ENCODE assay signal across 29 cellular contexts in genomic region chr9:72538926-72539702, GRCh38. TPM values are rescaled to one million over a fixed set of nuclear protein-coding genes. Genes with fewer than 3 reads are reported as not detected.
DNase-seq lines count a peak whose midpoint lies in the region; ATAC-seq, FAIRE-seq and TF ChIP-seq lines count a peak whose summit lies in the region.
"Had no signal": no experiment of that assay in that cellular context is flagged by ENCODE, and none has a peak within 500 bp of the region (broad histone marks: within the 10 kb centered on the region; RNA-seq: fewer than 3 reads in every experiment).

No MANE protein-coding gene starts in this region.

- no peak for TF ChIP-seq EP300 in A549 (IDR thresholded peaks at IDR 0.05)

- H3K9me3 ChIP-seq in A549 (peaks cover 11% of the 10 kb centered on the region), keratinocyte (ENCODE audit: control insufficient read depth, low read depth, low read length) (no peaks in the 10 kb centered on the region)

- H3K36me3 ChIP-seq in GM23338 (ENCODE audit: insufficient read depth) (no peaks in the 10 kb centered on the region), keratinocyte (ENCODE audit: control insufficient read depth in 2 of 2, extremely low read depth in 1 of 2, insufficient read depth in 2 of 2, low read length in 2 of 2) (no peaks in the 10 kb centered on the region)
- H3K36me3 ChIP-seq: upper lobe of left lung, WERI-Rb-1 had no signal

- H3K79me2 ChIP-seq in GM23338 (replicated peaks; ENCODE audit: insufficient read depth), result no peaks in the 10 kb centered on the region
- H3K79me2 ChIP-seq in keratinocyte (ENCODE audit: control insufficient read depth, insufficient read depth, low read length), result no peaks in the 10 kb centered on the region

- H3K4me1 ChIP-seq in A549, result peaks cover 34% of the 10 kb centered on the region
- H3K4me1 ChIP-seq in GM23338 (ENCODE audit: insufficient read depth), result no peaks in the 10 kb centered on the region
- H3K4me1 ChIP-seq in keratinocyte (ENCODE audit: control insufficient read depth, extremely low read depth, insufficient read depth, low read length), result peaks cover 34% of the 10 kb centered on the region

- H3K4me3 Mint-ChIP-seq in GM23338, result no peak overlapping the region
- no peak overlapping the region for H3K4me3 Mint-ChIP-seq in activated T-helper 17 cell treated with anti-CD3 and anti-CD28 coated beads, Interleukin-2, amount 50 U/mL, for 72 hours
- H3K4me3 Mint-ChIP-seq: naive thymus-derived CD8-positive, alpha-beta T cell had no signal

- H3K9me2 ChIP-seq in GM23338 (ENCODE audit: insufficient read depth), result peaks cover 4% of the 10 kb centered on the region; the same call in 1 of the 2 replicates

- H3K9ac ChIP-seq in keratinocyte (ENCODE audit: control insufficient read depth, extremely low read depth, insufficient read depth, low read length), result peak overlapping the region; percentile 48

- dilution Hi-C loops in keratinocyte (cut with MboI; ENCODE audit: extremely low pct_ligation_motif_present, low sequenced_read_pairs), result no loop called here

- H3K9me1 ChIP-seq in keratinocyte (ENCODE audit: control insufficient read depth, extremely low read depth, insufficient read depth, low read length), result no peaks in the 10 kb centered on the region

- WGBS in A549 (ENCODE audit: missing lambda C conversion rate), result 82% methylated on average over 4 of the region's 4 CpGs

- TF ChIP-seq RAD21 in A549 (conservative IDR thresholded peaks at IDR 0.05 in 1 of 2, IDR thresholded peaks at IDR 0.05 in 1 of 2), result no peak

- peaks cover 27% of the 10 kb centered on the region for H3K9me3 Mint-ChIP-seq in GM23338
- H3K9me3 Mint-ChIP-seq in activated T-helper 17 cell treated with anti-CD3 and anti-CD28 coated beads, Interleukin-2, amount 50 U/mL, for 72 hours, result peaks cover 9% of the 10 kb centered on the region

- H3K4me3 ChIP-seq in A549, result no peak overlapping the region
- H3K4me3 ChIP-seq in GM23338, result no peak overlapping the region
- H3K4me3 ChIP-seq in keratinocyte (ENCODE audit: control insufficient read depth in 2 of 3, extremely low read depth in 1 of 3, insufficient read depth in 2 of 3, low read depth in 1 of 3, low read length in 3 of 3), result no peak overlapping the region
- H3K4me3 ChIP-seq: dorsolateral prefrontal cortex, upper lobe of left lung had no signal

- H3K4me1 Mint-ChIP-seq in GM23338, result peaks cover 4% of the 10 kb centered on the region; the same call in 2 of the 3 replicates
- peaks cover 21% of the 10 kb centered on the region for H3K4me1 Mint-ChIP-seq in activated T-helper 17 cell treated with anti-CD3 and anti-CD28 coated beads, Interleukin-2, amount 50 U/mL, for 72 hours

- TF ChIP-seq CTCF in A549 (IDR thresholded peaks at IDR 0.05), result no peak
- no peak for TF ChIP-seq CTCF in GM23338 (conservative IDR thresholded peaks at IDR 0.05; ENCODE audit: low read depth in 2 of 2)
- TF ChIP-seq CTCF in keratinocyte (optimal IDR thresholded peaks at IDR 0.05 in 1 of 3, IDR thresholded peaks at IDR 0.05 in 1 of 3, conservative IDR thresholded peaks at IDR 0.05 in 1 of 3; ENCODE audit: extremely low read depth in 1 of 3, insufficient read depth in 2 of 3, low read length in 3 of 3), result no peak

- FAIRE-seq in A549 (lab: Jason Lieb, UNC) (no peak), keratinocyte (lab: Jason Lieb, UNC) (no peak)
- FAIRE-seq: kidney had no signal

- H3K27me3 ChIP-seq in GM23338 (ENCODE audit: insufficient read depth), result no peaks in the 10 kb centered on the region
- H3K27me3 ChIP-seq in keratinocyte (ENCODE audit: control insufficient read depth, extremely low read depth, insufficient read depth, low read length), result no peaks in the 10 kb centered on the region
- H3K27me3 ChIP-seq: dorsolateral prefrontal cortex, upper lobe of left lung had no signal

- POLR2A ChIA-PET in A549 (lab: Yijun Ruan, JAX), result interaction anchor here (0.6 kb wide), 1 partner anchor 46 kb away, joined by 3 read pairs; no protein-coding TSS in a partner anchor

- H3K27ac Mint-ChIP-seq in GM23338, result no peak overlapping the region
- peak overlapping the region; percentile 87 for H3K27ac Mint-ChIP-seq in activated T-helper 17 cell treated with anti-CD3 and anti-CD28 coated beads, Interleukin-2, amount 50 U/mL, for 72 hours
- H3K27ac Mint-ChIP-seq: activated naive CD4-positive, alpha-beta T cell treated with anti-CD3 and anti-CD28 coated beads, Interleukin-2, amount 50 U/mL, for 72 hours; activated T-helper 2 cell treated with anti-CD3 and anti-CD28 coated beads, Interferon-gamma antibody, Interleukin-2, Interleukin-4, amounts not matched to agents 10 μg/mL and 5 μg/mL and 100 μg/mL, durations not matched to agents 14 hours and 24 hours and 36 hours had no signal

- ATAC-seq in A549 (no peak), GM23338 (no peak)
- no peak for ATAC-seq in activated T-helper 17 cell treated with anti-CD3 and anti-CD28 coated beads, Interleukin-2, amount 50 U/mL, for 72 hours (replicated peaks)
- no peak for ATAC-seq in activated CD4-positive, CD25-positive, alpha-beta regulatory T cell treated with anti-CD3 and anti-CD28 coated beads, Interleukin-2, amount 50 U/mL, for 24 hours
- ATAC-seq: activated naive CD4-positive, alpha-beta T cell treated with anti-CD3 and anti-CD28 coated beads, Interleukin-2, amount 50 U/mL, for 72 hours; naive thymus-derived CD8-positive, alpha-beta T cell; Right ventricle myocardium inferior had no signal

- CTCF ChIA-PET in A549 (lab: Yijun Ruan, JAX), result no interaction called here

- peaks cover 15% of the 10 kb centered on the region for H3K36me3 Mint-ChIP-seq in GM23338 (ENCODE audit: low read depth)
- no peaks in the 10 kb centered on the region for H3K36me3 Mint-ChIP-seq in activated T-helper 17 cell treated with anti-CD3 and anti-CD28 coated beads, Interleukin-2, amount 50 U/mL, for 72 hours (ENCODE audit: low read depth)

- peak overlapping the region; percentile 93 for H2AFZ ChIP-seq in GM23338
- H2AFZ ChIP-seq in keratinocyte (ENCODE audit: control insufficient read depth, low read length), result no peak overlapping the region

- no peak overlapping the region for H3K4me2 ChIP-seq in A549
- no peak overlapping the region for H3K4me2 ChIP-seq in GM23338
- peak overlapping the region; percentile 60 for H3K4me2 ChIP-seq in keratinocyte (ENCODE audit: control insufficient read depth, extremely low read depth, insufficient read depth, low read depth, low read length)

- TF ChIP-seq POLR2A in A549 (IDR thresholded peaks at IDR 0.05; ENCODE audit: low read length), result no peak

- no peaks in the 10 kb centered on the region for H3F3A ChIP-seq in GM23338 (replicated peaks; ENCODE audit: low read depth)

- DNase-seq in A549 (ENCODE audit: low read depth in 1 of 2, low spot score in 1 of 2) (no peak), GM23338 (ENCODE audit: low spot score) (no peak), keratinocyte (ENCODE audit: low read depth, low spot score) (no peak), activated gamma-delta T cell treated with Interleukin-2 at 50 U/mL for 16 hours (no peak), nucleus accumbens (lab: John Stamatoyannopoulos, UW) (no peak), substantia nigra (lab: John Stamatoyannopoulos, UW) (no peak)
- DNase-seq: activated CD4-positive, alpha-beta T cell treated with anti-CD3 and anti-CD28 coated beads, Interleukin-2, amount 50 U/mL, for 4 hours; activated CD8-positive, alpha-beta memory T cell treated with anti-CD3 and anti-CD28 coated beads, Interleukin-2, amount 50 U/mL, for 48 hours; central memory CD4-positive, alpha-beta T cell; dorsolateral prefrontal cortex; GF-D8; glutamatergic neuron; HCEC 1CT; Karpas-422; kidney; naive thymus-derived CD8-positive, alpha-beta T cell; NCI-H146; NCI-H446 treated with DMSO at 0.1 percent for 48 hours; retina; stimulated activated CD4-positive, alpha-beta T cell treated with anti-CD3 and anti-CD28 coated beads, Interleukin-2, amount 100 ng/mL, for 24 hours; upper lobe of left lung; WERI-Rb-1 had no signal

- H3K27me3 Mint-ChIP-seq in GM23338 (ENCODE audit: insufficient read depth, low read depth, poor library complexity), result peaks cover 4% of the 10 kb centered on the region
- no peaks in the 10 kb centered on the region for H3K27me3 Mint-ChIP-seq in activated T-helper 17 cell treated with anti-CD3 and anti-CD28 coated beads, Interleukin-2, amount 50 U/mL, for 72 hours
- H3K27me3 Mint-ChIP-seq: naive thymus-derived CD8-positive, alpha-beta T cell had no signal

- H3K27ac ChIP-seq in A549 (peak overlapping the region; percentile 51 to 70; a peak in 4 of 6 replicates), GM23338 (ENCODE audit: low read depth) (no peak overlapping the region), keratinocyte (ENCODE audit: control insufficient read depth, insufficient read depth, low read length) (peak overlapping the region; percentile 85), substantia nigra (ENCODE audit: low read depth, low read length, poor library complexity, severe bottlenecking) (no peak overlapping the region)
- H3K27ac ChIP-seq: dorsolateral prefrontal cortex, WERI-Rb-1 had no signal

- H4K20me1 ChIP-seq in GM23338 (replicated peaks; ENCODE audit: insufficient read depth) (no peaks in the 10 kb centered on the region), keratinocyte (ENCODE audit: control insufficient read depth, extremely low read depth, insufficient read depth, low read length) (no peaks in the 10 kb centered on the region)

TF ChIP-seq in A549, 52 proteins besides CTCF, POLR2A, EP300 and RAD21 (continues in another document):
- no peak for TF ChIP-seq KDM1A (IDR thresholded peaks at IDR 0.05; ENCODE audit: low read depth)
- TF ChIP-seq ZC3H11A (IDR thresholded peaks at IDR 0.05), result no peak

RNA-seq across cellular contexts. Expression of gene TMC1, which starts 17.7 kb away (rescaled TPM):
- 0.12 and 0.29 TPM in 2 replicates for polyA plus RNA-seq in A549 (2011; rRNA removed)
- polyA plus RNA-seq in A549 (2012; cell fraction: cytosol; rRNA removed), result 0.01 and 0.03 TPM in 2 replicates
- 0.04 TPM in 1 of 2 replicates, not detected in the other for polyA plus RNA-seq in A549 (2012; cell fraction: nucleus; rRNA removed)
- polyA plus RNA-seq in A549 (2017; fragmentation: RNase III; extraction: RNeasy Plus Mini Kit Qiagen cat#74134 plus additional on column Dnase treatment), result 0.01 to 0.18 TPM (median 0.17 TPM) in 3 replicates
- polyA minus RNA-seq in A549 (2011; rRNA and poly(A)+ RNA removed), result 0.12 and 0.49 TPM in 2 replicates
- 0.54 and 1.2 TPM in 2 replicates for total RNA-seq in GM23338 (2014; rRNA removed; shearing (Covaris generic))
- 0.42 and 0.61 TPM in 2 replicates for polyA plus RNA-seq in GM23338 (2016; fragmentation: Nextera tagmentation; extraction: Ambion mirVana)
- under 1 TPM; 0.32 to 0.41 TPM for total RNA-seq in activated T-helper 17 cell treated with anti-CD3 and anti-CD28 coated beads, Interleukin-2, amount 50 U/mL, for 72 hours
- 0.05 to 0.24 TPM (median 0.12 TPM) in 3 replicates for polyA plus RNA-seq in keratinocyte
- not detected for polyA plus RNA-seq in keratinocyte (2011; ENCODE audit: low read depth)
- polyA plus RNA-seq in keratinocyte (2011; cell fraction: cytosol; rRNA removed), result not detected in 2 replicates
- 0.08 and 0.32 TPM in 2 replicates for polyA plus RNA-seq in keratinocyte (2011; cell fraction: nucleus; rRNA removed)
- not detected in 2 replicates for polyA plus RNA-seq in keratinocyte (2012; ENCODE audit: low replicate concordance)
- 1.3 TPM in 1 of 3 replicates, not detected in the others for polyA minus RNA-seq in keratinocyte
- not detected for polyA minus RNA-seq in keratinocyte (2011; cell fraction: cytosol; rRNA and poly(A)+ RNA removed)
- not detected in 2 replicates for polyA minus RNA-seq in keratinocyte (2011; cell fraction: nucleus; rRNA and poly(A)+ RNA removed)
- total RNA-seq: activated naive CD4-positive, alpha-beta T cell treated with anti-CD3 and anti-CD28 coated beads, Interleukin-2, amount 50 U/mL, for 72 hours; activated T-helper 2 cell treated with anti-CD3 and anti-CD28 coated beads, Interferon-gamma antibody, Interleukin-2, Interleukin-4, amounts not matched to agents 10 μg/mL and 5 μg/mL and 100 μg/mL, durations not matched to agents 14 hours and 24 hours and 36 hours; astrocyte; naive thymus-derived CD8-positive, alpha-beta T cell; osteocyte; Right ventricle myocardium inferior had no signal
- polyA plus RNA-seq: naive thymus-derived CD8-positive, alpha-beta T cell had no signal

Comparison
In these comparisons a context has a peak if more than half of its experiments do, and no peak if none do; other contexts are left out.
1. H3K27ac ChIP-seq: peak in A549 (2 of 2) and keratinocyte (single experiment); none in GM23338 (single experiment) and substantia nigra (single experiment).